ENCODE assay signal across 16 cellular contexts in genomic region chr19:18299654-18300053, GRCh38. TPM values are rescaled to one million over a fixed set of nuclear protein-coding genes. Genes with fewer than 3 reads are reported as not detected.
DNase-seq lines count a peak whose midpoint lies in the region; ATAC-seq and TF ChIP-seq lines count a peak whose summit lies in the region.
"Had no signal": no experiment of that assay in that cellular context is flagged by ENCODE, and none has a peak within 500 bp of the region (broad histone marks: within the 10 kb centered on the region; RNA-seq: fewer than 3 reads in every experiment).

No MANE protein-coding gene starts in this region.

- TF ChIP-seq CTCF in RWPE1 (conservative IDR thresholded peaks at IDR 0.05; ENCODE audit: low read depth) (no peak), psoas muscle (IDR thresholded peaks at IDR 0.05) (no peak), OCI-LY7 (conservative IDR thresholded peaks at IDR 0.05; ENCODE audit: low read length) (no peak)

- no peak for ATAC-seq in activated T-helper 17 cell treated with anti-CD3 and anti-CD28 coated beads, Interleukin-2, amount 50 U/mL, for 72 hours (replicated peaks)
- ATAC-seq in psoas muscle (no peak), HG02970 (IDR thresholded peaks at IDR 0.05; ENCODE audit: low FRiP score, unreplicated experiment) (no peak)

- peaks cover 35% of the 10 kb centered on the region for H3K4me1 Mint-ChIP-seq in T-helper 2 cell treated with Interferon-gamma antibody and Interleukin-4, amounts not matched to agents 5 μg/mL and 100 μg/mL, for 36 hours (ENCODE audit: low read depth)
- peaks cover 18% of the 10 kb centered on the region for H3K4me1 Mint-ChIP-seq in activated T-helper 17 cell treated with anti-CD3 and anti-CD28 coated beads, Interleukin-2, amount 50 U/mL, for 72 hours

- no peak overlapping the region for H3K4me3 ChIP-seq in psoas muscle
- H3K4me3 ChIP-seq in OCI-LY7 (ENCODE audit: low read depth, low read length, poor library complexity, severe bottlenecking) = no peak overlapping the region
- H3K4me3 ChIP-seq: GM23248 had no signal

- H3K4me2 ChIP-seq in OCI-LY7 (ENCODE audit: low read length) = no peak overlapping the region

- no peaks in the 10 kb centered on the region for H3K27me3 ChIP-seq in psoas muscle (ENCODE audit: insufficient read depth in 3 of 3, low read length in 2 of 3)

- H4K20me1 ChIP-seq in OCI-LY7 (ENCODE audit: insufficient read depth, low read length) = no peaks in the 10 kb centered on the region

- no peaks in the 10 kb centered on the region for H3K9me3 Mint-ChIP-seq in T-helper 2 cell treated with Interferon-gamma antibody and Interleukin-4, amounts not matched to agents 5 μg/mL and 100 μg/mL, for 36 hours
- H3K9me3 Mint-ChIP-seq in activated T-helper 17 cell treated with anti-CD3 and anti-CD28 coated beads, Interleukin-2, amount 50 U/mL, for 72 hours = no peaks in the 10 kb centered on the region
- H3K9me3 Mint-ChIP-seq: CD8-positive, alpha-beta memory T cell had no signal

- H2AFZ ChIP-seq in OCI-LY7 (ENCODE audit: low read length) = no peak overlapping the region
- H2AFZ ChIP-seq: GM23248 had no signal

- no peaks in the 10 kb centered on the region for H3K9me3 ChIP-seq in psoas muscle
- no peaks in the 10 kb centered on the region for H3K9me3 ChIP-seq in OCI-LY7 (ENCODE audit: low read length)
- H3K9me3 ChIP-seq: Caco-2 had no signal

- intact Hi-C loops in psoas muscle (cut with DNase I) = no loop called here
- intact Hi-C loops in OCI-LY7 (cut with micrococcal nuclease; ENCODE audit: unreplicated experiment) = no loop called here

- POLR2A ChIA-PET in RWPE1 (lab: Yijun Ruan, JAX; ENCODE audit: low non-redundant PET) (no interaction called here), OCI-LY7 (lab: Charles Lee) (interaction anchor here (0.6 kb wide), 1 partner anchor 9 kb away, joined by 3 read pairs; no protein-coding TSS in a partner anchor)

- no peak overlapping the region for H3K4me3 Mint-ChIP-seq in T-helper 2 cell treated with Interferon-gamma antibody and Interleukin-4, amounts not matched to agents 5 μg/mL and 100 μg/mL, for 36 hours
- H3K4me3 Mint-ChIP-seq in activated T-helper 17 cell treated with anti-CD3 and anti-CD28 coated beads, Interleukin-2, amount 50 U/mL, for 72 hours = no peak overlapping the region
- H3K4me3 Mint-ChIP-seq: CD14-positive monocyte had no signal

- no peak for DNase-seq in T-helper 2 cell treated with Interferon-gamma antibody and Interleukin-4, amounts not matched to agents 5 μg/mL and 100 μg/mL, for 36 hours (ENCODE audit: low spot score)
- no peak for DNase-seq in T-helper 2 cell
- no peak for DNase-seq in RWPE1 (ENCODE audit: low spot score)
- DNase-seq in psoas muscle = no peak
- DNase-seq in OCI-LY7 (ENCODE audit: low spot score) = no peak
- DNase-seq in CD1c-positive myeloid dendritic cell (ENCODE audit: extremely low spot score) = no peak
- DNase-seq: Caco-2; CD8-positive, alpha-beta memory T cell; DMS53; GF-D8; GM23248 had no signal

- 89 to 91% (median 89%) methylated on average over 9 of the region's 9 CpGs for WGBS in psoas muscle, 3 donors

- H3K36me3 Mint-ChIP-seq in T-helper 2 cell treated with Interferon-gamma antibody and Interleukin-4, amounts not matched to agents 5 μg/mL and 100 μg/mL, for 36 hours (ENCODE audit: low read depth) = peaks cover 31% of the 10 kb centered on the region
- peaks cover 24% of the 10 kb centered on the region for H3K36me3 Mint-ChIP-seq in activated T-helper 17 cell treated with anti-CD3 and anti-CD28 coated beads, Interleukin-2, amount 50 U/mL, for 72 hours (ENCODE audit: low read depth)

- H3K27ac ChIP-seq in RWPE1 (peak overlapping the region; percentile 97), psoas muscle (peak overlapping the region; percentile 95), OCI-LY7 (ENCODE audit: low read depth, low read length, poor library complexity, severe bottlenecking) (no peak overlapping the region)
- H3K27ac ChIP-seq: 22Rv1 had no signal

- BruUV-seq in OCI-LY7 (replicated peaks; lab: Mats Ljungman, UMichigan) = no TSS peak

- H3K27ac Mint-ChIP-seq in T-helper 2 cell treated with Interferon-gamma antibody and Interleukin-4, amounts not matched to agents 5 μg/mL and 100 μg/mL, for 36 hours = peak overlapping the region; percentile 36
- peak overlapping the region; percentile 81 for H3K27ac Mint-ChIP-seq in activated T-helper 17 cell treated with anti-CD3 and anti-CD28 coated beads, Interleukin-2, amount 50 U/mL, for 72 hours

- no peaks in the 10 kb centered on the region for H3K9me2 ChIP-seq in OCI-LY7 (ENCODE audit: insufficient read depth, low read length)

- H3K27me3 Mint-ChIP-seq in T-helper 2 cell treated with Interferon-gamma antibody and Interleukin-4, amounts not matched to agents 5 μg/mL and 100 μg/mL, for 36 hours (ENCODE audit: low read depth) = no peaks in the 10 kb centered on the region
- H3K27me3 Mint-ChIP-seq in activated T-helper 17 cell treated with anti-CD3 and anti-CD28 coated beads, Interleukin-2, amount 50 U/mL, for 72 hours = no peaks in the 10 kb centered on the region

- H3K79me2 ChIP-seq in OCI-LY7 (ENCODE audit: insufficient read depth, low read depth, low read length) = no peaks in the 10 kb centered on the region

- peaks cover 38% of the 10 kb centered on the region for H3K4me1 ChIP-seq in psoas muscle
- peaks cover 31% of the 10 kb centered on the region for H3K4me1 ChIP-seq in OCI-LY7 (ENCODE audit: insufficient read depth, low read length, poor library complexity, severe bottlenecking)

- H3K36me3 ChIP-seq in psoas muscle (ENCODE audit: insufficient read depth in 1 of 2, low read depth in 1 of 2) (no peaks in the 10 kb centered on the region), OCI-LY7 (ENCODE audit: insufficient read depth, low read length) (no peaks in the 10 kb centered on the region)

- CTCF ChIA-PET in RWPE1 (lab: Yijun Ruan, JAX) = interaction anchor here (0.6 kb wide), 1 partner anchor 88 kb away, joined by 5 read pairs; no protein-coding TSS in a partner anchor
- CTCF ChIA-PET in OCI-LY7 (lab: Charles Lee; ENCODE audit: unreplicated experiment) = no interaction called here

RNA-seq across cellular contexts. Expression of gene JUND, which starts 18.2 kb away (rescaled TPM):
- 100 to 1,000 TPM; 177 to 324 TPM for total RNA-seq in activated T-helper 17 cell treated with anti-CD3 and anti-CD28 coated beads, Interleukin-2, amount 50 U/mL, for 72 hours
- total RNA-seq in psoas muscle = 10 to 100 TPM; 68.0 to 77.1 (median 72.1) TPM
- 10 to 100 TPM; 22.7 to 40.3 (median 38.9) TPM for polyA plus RNA-seq in psoas muscle
- total RNA-seq in OCI-LY7 (2014; rRNA removed; shearing (Covaris generic)) = 138 and 144 TPM in 2 replicates
- total RNA-seq in OCI-LY7 (2022) = 79.0 and 92.6 TPM in 2 replicates

RNA-seq across cellular contexts. Expression of gene LSM4, which starts 23.2 kb away (rescaled TPM):
- 100 to 1,000 TPM; 176 to 252 TPM for total RNA-seq in activated T-helper 17 cell treated with anti-CD3 and anti-CD28 coated beads, Interleukin-2, amount 50 U/mL, for 72 hours
- total RNA-seq in psoas muscle (100 to 1,000 TPM in 2 of 4 donors, 10 to 100 TPM in 2; 87.9 to 136 (median 112) TPM), OCI-LY7 (2022) (232 and 252 TPM in 2 replicates)
- 100 to 1,000 TPM; 118 to 215 (median 139) TPM for polyA plus RNA-seq in psoas muscle
- total RNA-seq in OCI-LY7 (2014; rRNA removed; shearing (Covaris generic)) = 451 and 482 TPM in 2 replicates

RNA-seq across cellular contexts. Expression of gene IQCN, which starts 25.4 kb away (rescaled TPM):
- total RNA-seq in activated T-helper 17 cell treated with anti-CD3 and anti-CD28 coated beads, Interleukin-2, amount 50 U/mL, for 72 hours = 1 to 10 TPM; 1.1 to 1.3 TPM
- total RNA-seq in psoas muscle (1 to 10 TPM in 1 of 4 donors, under 1 TPM in 3; 0.32 to 1.5 (median 0.43) TPM), OCI-LY7 (2022) (1.1 and 2.6 TPM in 2 replicates)
- polyA plus RNA-seq in psoas muscle = under 1 TPM; 0.12 to 0.57 (median 0.17) TPM
- total RNA-seq in OCI-LY7 (2014; rRNA removed; shearing (Covaris generic)) = 0.38 and 3.7 TPM in 2 replicates
- total RNA-seq: HT1080 had no signal
- polyA plus RNA-seq: CD14-positive monocyte had no signal

RNA-seq across cellular contexts. Expression of gene PGPEP1, which starts 40.7 kb away (rescaled TPM):
- 10 to 100 TPM; 38.9 to 46.0 TPM for total RNA-seq in activated T-helper 17 cell treated with anti-CD3 and anti-CD28 coated beads, Interleukin-2, amount 50 U/mL, for 72 hours
- total RNA-seq in psoas muscle = 10 to 100 TPM; 18.3 to 47.8 (median 31.7) TPM
- polyA plus RNA-seq in psoas muscle = 10 to 100 TPM in 1 of 3 donors, 1 to 10 TPM in 2; 8.0 to 13.8 (median 9.1) TPM
- total RNA-seq in OCI-LY7 (2014; rRNA removed; shearing (Covaris generic)) = 15.2 and 18.9 TPM in 2 replicates
- 44.1 and 54.5 TPM in 2 replicates for total RNA-seq in OCI-LY7 (2022)
